31 cellular contexts compared by ENCODE assay signal in genomic region chr13:74839656-74840055, GRCh38.
DNase-seq lines count a peak whose midpoint lies in the region; ATAC-seq, FAIRE-seq and TF ChIP-seq lines count a peak whose summit lies in the region.
"Had no signal": no experiment of that assay in that cellular context is flagged by ENCODE, and none has a peak within 500 bp of the region (broad histone marks: within the 10 kb centered on the region; RNA-seq: fewer than 3 reads in every experiment).

No MANE protein-coding gene starts in this region.

- TF ChIP-seq POLR2A in IMR-90 (IDR thresholded peaks at IDR 0.05; ENCODE audit: low read depth, low read length), result no peak
- no peak for TF ChIP-seq POLR2A in thyroid gland (IDR thresholded peaks at IDR 0.05)

- intact Hi-C loops in IMR-90 (cut with micrococcal nuclease), result no loop called here
- intact Hi-C loops in thyroid gland (cut with DNase I), result no loop called here

- H2BK20ac ChIP-seq in IMR-90 (ENCODE audit: low read depth, low read length), result no peak overlapping the region

- dilution Hi-C loops in IMR-90 (cut with HindIII; ENCODE audit: low sequenced_read_pairs, unreplicated experiment), result no loop called here

- H3K4ac ChIP-seq in IMR-90 (ENCODE audit: low read depth, low read length), result no peak overlapping the region

- H3K18ac ChIP-seq in IMR-90 (ENCODE audit: low read depth, low read length), result no peak overlapping the region

- in situ Hi-C loops in IMR-90 (cut with MboI; ENCODE audit: low sequenced_read_pairs), result no loop called here

- H3K79me1 ChIP-seq in IMR-90 (ENCODE audit: low read depth in 1 of 2, low read length in 2 of 2), result no peaks in the 10 kb centered on the region

- H2BK5ac ChIP-seq in IMR-90 (ENCODE audit: low read depth, low read length, poor library complexity, severe bottlenecking), result no peak overlapping the region

- H3K27me3 ChIP-seq in IMR-90 (ENCODE audit: control insufficient read depth, insufficient read depth, low read length) (no peaks in the 10 kb centered on the region), bronchial epithelial cell (ENCODE audit: control insufficient read depth, insufficient read depth, low read length) (no peaks in the 10 kb centered on the region), thyroid gland (no peaks in the 10 kb centered on the region)
- H3K27me3 ChIP-seq: ovary, suprapubic skin had no signal

- H2AK5ac ChIP-seq in IMR-90 (ENCODE audit: low read depth, low read length), result no peak overlapping the region

- H3K27ac ChIP-seq in IMR-90 (ENCODE audit: insufficient read depth, low read length) (no peak overlapping the region), thyroid gland (no peak overlapping the region)
- H3K27ac ChIP-seq: epithelial cell of prostate, ovary, PC-9, suprapubic skin had no signal

- no peak for TF ChIP-seq RAD21 in IMR-90 (IDR thresholded peaks at IDR 0.05; ENCODE audit: low read length)

- no peaks in the 10 kb centered on the region for H3K9me3 ChIP-seq in IMR-90 (ENCODE audit: control insufficient read depth, insufficient read depth, low read length)
- H3K9me3 ChIP-seq in thyroid gland, result no peaks in the 10 kb centered on the region
- H3K9me3 ChIP-seq: ovary, suprapubic skin had no signal

- no peak overlapping the region for H3K23ac ChIP-seq in IMR-90 (ENCODE audit: low read depth, low read length)

- H4K5ac ChIP-seq in IMR-90 (ENCODE audit: low read depth, low read length), result no peak overlapping the region

- no peak overlapping the region for H4K91ac ChIP-seq in IMR-90 (ENCODE audit: insufficient read depth, low read depth, low read length)

- CTCF ChIA-PET in IMR-90 (lab: Yijun Ruan, JAX), result no interaction called here

- H3K4me3 ChIP-seq in IMR-90 (ENCODE audit: insufficient read depth, low read depth, low read length), result no peak overlapping the region
- H3K4me3 ChIP-seq in bronchial epithelial cell (ENCODE audit: low read depth, low read length), result no peak overlapping the region
- H3K4me3 ChIP-seq in thyroid gland (replicated peaks in 1 of 3), result no peak overlapping the region
- H3K4me3 ChIP-seq: ovary, PC-9, suprapubic skin had no signal

- H2BK120ac ChIP-seq in IMR-90 (ENCODE audit: low read depth, low read length), result no peak overlapping the region

- H4K8ac ChIP-seq in IMR-90 (ENCODE audit: low read depth in 2 of 2, low read length in 2 of 2), result no peak overlapping the region

- H2BK15ac ChIP-seq in IMR-90 (ENCODE audit: low read depth, low read length), result no peak overlapping the region

- H3K9me1 ChIP-seq in IMR-90 (ENCODE audit: insufficient read depth, low read length), result no peaks in the 10 kb centered on the region

- H3K56ac ChIP-seq in IMR-90 (ENCODE audit: extremely low read depth, insufficient read depth, low read length), result no peak overlapping the region

- H4K20me1 ChIP-seq in IMR-90 (ENCODE audit: insufficient read depth, low read length), result no peaks in the 10 kb centered on the region

- POLR2A ChIA-PET in IMR-90 (lab: Charles Lee; ENCODE audit: unreplicated experiment), result no interaction called here

- no TSS peak for BruUV-seq in IMR-90 (replicated peaks; lab: Mats Ljungman, UMichigan)

- H3K36me3 ChIP-seq in IMR-90 (ENCODE audit: control insufficient read depth, insufficient read depth, low read length) (no peaks in the 10 kb centered on the region), bronchial epithelial cell (ENCODE audit: control insufficient read depth, insufficient read depth, low read length) (no peaks in the 10 kb centered on the region), thyroid gland (no peaks in the 10 kb centered on the region)
- H3K36me3 ChIP-seq: ovary, suprapubic skin had no signal

- no peak overlapping the region for H3K14ac ChIP-seq in IMR-90 (replicated peaks; ENCODE audit: low read depth, low read length)

- no peak for ATAC-seq in IMR-90 (ENCODE audit: low read depth)
- no peak for ATAC-seq in GM21390 (IDR thresholded peaks at IDR 0.05; ENCODE audit: unreplicated experiment)
- no peak for ATAC-seq in esophagus mucosa
- ATAC-seq: Right ventricle myocardium inferior had no signal

- no peak for TF ChIP-seq CTCF in IMR-90 (conservative IDR thresholded peaks at IDR 0.05; ENCODE audit: low read depth, low read length)
- no peak for TF ChIP-seq CTCF in bronchial epithelial cell (IDR thresholded peaks at IDR 0.05; ENCODE audit: insufficient read depth, low read length, severe bottlenecking)
- no peak for TF ChIP-seq CTCF in thyroid gland (IDR thresholded peaks at IDR 0.05)

- H3K4me2 ChIP-seq in IMR-90 (ENCODE audit: low read depth, low read length), result no peak overlapping the region
- H3K4me2 ChIP-seq: PC-9 had no signal

- H3K4me1 ChIP-seq in IMR-90 (ENCODE audit: control insufficient read depth, insufficient read depth, low read length) (no peaks in the 10 kb centered on the region), thyroid gland (no peaks in the 10 kb centered on the region)
- H3K4me1 ChIP-seq: suprapubic skin had no signal

- DNase-seq in AG08395 (ENCODE audit: low spot score) (peak; percentile 31), IMR-90 (peak; percentile 13), bronchial epithelial cell (ENCODE audit: low read depth) (peak; percentile 76), iris pigment epithelial cell (ENCODE audit: low read depth) (peak; percentile 76), SW 1271 (lab: John Stamatoyannopoulos, UW) (no peak), thyroid gland (no peak)
- DNase-seq: activated CD4-positive, alpha-beta memory T cell treated with anti-CD3 and anti-CD28 coated beads, Interleukin-2, amount 10 ng/mL, durations not matched to agents 7 days and 5 days; activated CD4-positive, CD25-positive, alpha-beta regulatory T cell treated with anti-CD3 and anti-CD28 coated beads, Interleukin-2, amount 50 U/mL, for 72 hours; activated CD8-positive, alpha-beta memory T cell treated with anti-CD3 and anti-CD28 coated beads, Interleukin-2, amount 50 U/mL, for 4 hours; activated naive CD4-positive, alpha-beta T cell treated with Interleukin-2 at 50 U/mL for 16 hours; CD4-positive, alpha-beta T cell; effector CD4-positive, alpha-beta T cell; hippocampal formation; KBM-7; MM.1S; NCI-H1105 treated with DMSO at 0.1 percent for 48 hours; NCI-H2029; NCI-H526; ovary; PC-9; retina; small intestine; stimulated activated naive CD4-positive, alpha-beta T cell; T-helper 2 cell had no signal

- H2AFZ ChIP-seq in IMR-90 (replicated peaks; ENCODE audit: low read length, poor library complexity), result no peak overlapping the region
- H2AFZ ChIP-seq: PC-9 had no signal

- no peak overlapping the region for H2AK9ac ChIP-seq in IMR-90 (replicated peaks; ENCODE audit: low read depth, low read length, poor library complexity)

- no peak overlapping the region for H3K9ac ChIP-seq in IMR-90 (ENCODE audit: low read depth, low read length)

- FAIRE-seq in bronchial epithelial cell (lab: Jason Lieb, UNC), result no peak
- FAIRE-seq: colon, frontal cortex, small intestine had no signal

TF ChIP-seq in IMR-90, 13 proteins besides CTCF, POLR2A, EP300 and RAD21:
- no peak for TF ChIP-seq MXI1 (IDR thresholded peaks at IDR 0.05; ENCODE audit: borderline replicate concordance, low read depth, low read length)
- TF ChIP-seq CHD1 (IDR thresholded peaks at IDR 0.05; ENCODE audit: low read depth, low read length), result no peak
- no peak for TF ChIP-seq MAZ (IDR thresholded peaks at IDR 0.05; ENCODE audit: borderline replicate concordance, low read depth, low read length)
- TF ChIP-seq RFX5 (IDR thresholded peaks at IDR 0.05; ENCODE audit: low read depth, low read length), result no peak
- no peak for TF ChIP-seq FOS (IDR thresholded peaks at IDR 0.05; ENCODE audit: low read depth, low read length)
- TF ChIP-seq SMC3 (IDR thresholded peaks at IDR 0.05; ENCODE audit: low read depth, low read length), result no peak
- no peak for TF ChIP-seq CEBPB (IDR thresholded peaks at IDR 0.05; ENCODE audit: low read depth, low read length)
- no peak for TF ChIP-seq BHLHE40 (IDR thresholded peaks at IDR 0.05; ENCODE audit: low read depth, low read length)
- TF ChIP-seq USF2 (IDR thresholded peaks at IDR 0.05; ENCODE audit: low read depth, low read length), result no peak
- no peak for TF ChIP-seq RCOR1 (IDR thresholded peaks at IDR 0.05; ENCODE audit: insufficient replicate concordance, low read length)
- TF ChIP-seq, protein P1, sequence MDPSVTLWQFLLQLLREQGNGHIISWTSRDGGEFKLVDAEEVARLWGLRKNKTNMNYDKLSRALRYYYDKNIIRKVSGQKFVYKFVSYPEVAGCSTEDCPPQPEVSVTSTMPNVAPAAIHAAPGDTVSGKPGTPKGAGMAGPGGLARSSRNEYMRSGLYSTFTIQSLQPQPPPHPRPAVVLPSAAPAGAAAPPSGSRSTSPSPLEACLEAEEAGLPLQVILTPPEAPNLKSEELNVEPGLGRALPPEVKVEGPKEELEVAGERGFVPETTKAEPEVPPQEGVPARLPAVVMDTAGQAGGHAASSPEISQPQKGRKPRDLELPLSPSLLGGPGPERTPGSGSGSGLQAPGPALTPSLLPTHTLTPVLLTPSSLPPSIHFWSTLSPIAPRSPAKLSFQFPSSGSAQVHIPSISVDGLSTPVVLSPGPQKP (IDR thresholded peaks at IDR 0.05; ENCODE audit: borderline replicate concordance, low read depth, low read length), result no peak
- TF ChIP-seq NFE2L2 (IDR thresholded peaks at IDR 0.05; ENCODE audit: low read depth, low read length), result no peak
- no peak for TF ChIP-seq MAFK (IDR thresholded peaks at IDR 0.05; ENCODE audit: low read depth, low read length)

Comparison
In these comparisons a context has a peak if more than half of its experiments do, and no peak if none do; other contexts are left out.
1. DNase-seq: peak in AG08395 (single experiment), IMR-90 (single experiment), bronchial epithelial cell (single experiment) and iris pigment epithelial cell (single experiment); none in SW 1271 (0 of 2) and thyroid gland (0 of 2).